ENCODE assay signal across 18 cellular contexts in the genomic region with DNA sequence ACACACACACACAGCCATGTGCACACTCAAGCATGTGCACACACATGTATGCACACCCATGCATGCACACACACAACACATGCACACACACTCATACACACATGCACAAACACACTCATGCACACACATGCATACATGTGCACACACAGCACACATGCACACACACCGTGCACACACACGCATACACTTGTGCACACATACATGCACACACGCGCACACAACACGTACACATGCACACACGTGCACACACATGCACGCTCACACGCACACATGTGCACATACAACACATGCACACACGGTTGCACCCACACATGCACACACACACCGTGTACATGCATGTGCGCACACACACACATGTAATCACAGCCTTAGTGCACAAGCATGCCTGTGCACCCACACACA.
A peak's percentile ranks its signal among the peaks of the same experiment; 100 is the strongest.
DNase-seq lines count a peak whose midpoint lies in the region; ATAC-seq and TF ChIP-seq lines count a peak whose summit lies in the region.
"Had no signal": no experiment of that assay in that cellular context is flagged by ENCODE, and none has a peak within 500 bp of the region (broad histone marks: within the 10 kb centered on the region; RNA-seq: fewer than 3 reads in every experiment).

No MANE protein-coding gene starts in this region.

- no peak overlapping the region for H3K9ac ChIP-seq in SK-N-SH
- peak overlapping the region; percentile 85 for H3K9ac ChIP-seq in neuronal stem cell (ENCODE audit: low read depth, low read length, poor library complexity)

- no peak overlapping the region for H4K8ac ChIP-seq in neuronal stem cell (ENCODE audit: low read depth, low read length)

- H3K27ac ChIP-seq in SK-N-SH (ENCODE audit: low read depth in 2 of 2, low read length in 1 of 2) (peak overlapping the region in 1 of 2 experiments; percentile 99; a peak in 2 of 4 replicates), RWPE1 (peak overlapping the region; percentile 97), neuronal stem cell (replicated peaks; ENCODE audit: low read length) (no peak overlapping the region), transverse colon (no peak overlapping the region)

- POLR2A ChIA-PET in SK-N-SH (lab: Yijun Ruan, JAX), result interaction anchor here (1.3 kb wide), 1 partner anchor 112 kb away, joined by 3 read pairs; no protein-coding TSS in a partner anchor
- POLR2A ChIA-PET in RWPE1 (lab: Yijun Ruan, JAX; ENCODE audit: low non-redundant PET), result interaction anchor here (0.6 kb wide), 1 partner anchor 11 kb away, joined by 4 read pairs; no protein-coding TSS in a partner anchor

- TF ChIP-seq POLR2A in transverse colon (IDR thresholded peaks at IDR 0.05), result no peak

- H3K4me3 Mint-ChIP-seq in glutamatergic neuron (ENCODE audit: unreplicated experiment), result no peak overlapping the region
- H3K4me3 Mint-ChIP-seq: CD8-positive, alpha-beta T cell had no signal

- no peak overlapping the region for H2BK120ac ChIP-seq in neuronal stem cell (ENCODE audit: low read depth, low read length)

- CTCF ChIA-PET in SK-N-SH (lab: Yijun Ruan, JAX), result interaction anchor here (1.2 to 8.5 kb wide), 4 partner anchors 12 to 233 kb away, joined by 3 to 51 read pairs (median 8); no protein-coding TSS in a partner anchor
- CTCF ChIA-PET in RWPE1 (lab: Yijun Ruan, JAX), result no interaction called here

- H3K36me3 ChIP-seq in SK-N-SH (replicated peaks in 1 of 2; ENCODE audit: control insufficient read depth in 1 of 2, insufficient read depth in 2 of 2, low read length in 1 of 2), result no peaks in the 10 kb centered on the region
- peaks cover 0 to 3% of the 10 kb centered on the region in 2 donors for H3K36me3 ChIP-seq in neuronal stem cell (replicated peaks in 1 of 2; ENCODE audit: control insufficient read depth in 2 of 2, insufficient read depth in 2 of 2, low read length in 2 of 2)
- H3K36me3 ChIP-seq in transverse colon, result no peaks in the 10 kb centered on the region
- H3K36me3 ChIP-seq: BE2C, MG63 had no signal

- no peaks in the 10 kb centered on the region for H3K9me2 ChIP-seq in SK-N-SH

- DNase-seq in SK-N-SH (no peak), RWPE1 (ENCODE audit: low spot score) (no peak), glutamatergic neuron (peak; percentile 11), neuronal stem cell (ENCODE audit: low spot score) (no peak), transverse colon (no peak), HPDE6-E6E7 (ENCODE audit: extremely low spot score) (no peak)
- DNase-seq: CD8-positive, alpha-beta T cell; DMS79; H7; MG63; NCI-H1105; NCI-H1694 treated with DMSO at 0.1 percent for 48 hours; NCI-H2107; NCI-H2227 treated with DMSO at 0.1 percent for 48 hours; NCI-H526 treated with DMSO at 0.1 percent for 48 hours had no signal

- H3K4me3 ChIP-seq in SK-N-SH (ENCODE audit: low read depth in 2 of 2, low read length in 1 of 2) (no peak overlapping the region), neuronal stem cell (ENCODE audit: low read length in 2 of 2) (peak overlapping the region in 1 of 2 donors; percentile 68), transverse colon (no peak overlapping the region)
- H3K4me3 ChIP-seq: MG63 had no signal

- 83% methylated on average over 11 of the region's 11 CpGs for WGBS in SK-N-SH (ENCODE audit: low lambda C conversion rate)
- WGBS in neuronal stem cell (ENCODE audit: extremely low coverage in 2 of 2, insufficient read length in 2 of 2, insufficient replicate concordance in 1 of 2), 2 donors, result no CpG with 5 or more reads among the region's 11 CpGs
- WGBS in transverse colon (ENCODE audit: low coverage in 1 of 2), 2 donors, result 86 to 100% methylated on average over 4 to 11 of the region's 11 CpGs

- no peaks in the 10 kb centered on the region for H3K79me1 ChIP-seq in neuronal stem cell (ENCODE audit: low read depth, low read length)

- no peak overlapping the region for H3K4me2 ChIP-seq in SK-N-SH
- H3K4me2 ChIP-seq in neuronal stem cell (ENCODE audit: insufficient read depth, low read length, poor library complexity, severe bottlenecking), result no peak overlapping the region

- H3K27me3 ChIP-seq in SK-N-SH (ENCODE audit: insufficient read depth), result no peaks in the 10 kb centered on the region
- no peaks in the 10 kb centered on the region for H3K27me3 ChIP-seq in neuronal stem cell (ENCODE audit: control insufficient read depth in 3 of 3, insufficient read depth in 3 of 3, low read depth in 1 of 3, low read length in 3 of 3)
- no peaks in the 10 kb centered on the region for H3K27me3 ChIP-seq in transverse colon
- H3K27me3 ChIP-seq: BE2C, MG63 had no signal

- H2AFZ ChIP-seq in SK-N-SH (ENCODE audit: low read depth) (no peak overlapping the region), neuronal stem cell (ENCODE audit: low read length) (no peak overlapping the region)

- H3K4me1 Mint-ChIP-seq in glutamatergic neuron (ENCODE audit: low read depth, unreplicated experiment), result peaks cover 40% of the 10 kb centered on the region

- H3K9me3 ChIP-seq in SK-N-SH (no peaks in the 10 kb centered on the region), neuronal stem cell (replicated peaks in 1 of 2; ENCODE audit: control insufficient read depth in 2 of 2, insufficient read depth in 1 of 2, low read depth in 1 of 2, low read length in 2 of 2) (peaks cover 0 to 5% of the 10 kb centered on the region in 2 donors), transverse colon (no peaks in the 10 kb centered on the region)
- H3K9me3 ChIP-seq: BE2C, MG63 had no signal

- H3K23ac ChIP-seq in neuronal stem cell (ENCODE audit: low read depth, low read length, poor library complexity), result peak overlapping the region; percentile 89

- peaks cover 13% of the 10 kb centered on the region for H3K27me3 Mint-ChIP-seq in glutamatergic neuron (ENCODE audit: unreplicated experiment)

- ATAC-seq in SK-N-SH treated with all-trans-retinoic acid at 6 μM for 48 hours (no peak), HG02973 (IDR thresholded peaks at IDR 0.05; ENCODE audit: unreplicated experiment) (no peak)
- ATAC-seq: CD8-positive, alpha-beta T cell had no signal

- in situ Hi-C loops in transverse colon (cut with MboI; ENCODE audit: low pct_ligation_motif_present in 1 of 4, low pct_unique_long_range_greater_than_20kb in 1 of 4, low sequenced_read_pairs in 3 of 4), result no loop called here

- peaks cover 4% of the 10 kb centered on the region for H3K36me3 Mint-ChIP-seq in glutamatergic neuron (ENCODE audit: unreplicated experiment)
- H3K36me3 Mint-ChIP-seq: CD8-positive, alpha-beta T cell had no signal

- peak overlapping the region; percentile 94 for H3K14ac ChIP-seq in neuronal stem cell (ENCODE audit: low read length)

- TF ChIP-seq CTCF in SK-N-SH (IDR thresholded peaks at IDR 0.05) (no peak), RWPE1 (conservative IDR thresholded peaks at IDR 0.05; ENCODE audit: low read depth) (no peak), glutamatergic neuron (IDR thresholded peaks at IDR 0.05; ENCODE audit: partially characterized antibody, unreplicated experiment) (no peak), transverse colon (IDR thresholded peaks at IDR 0.05) (no peak)

- H2AK5ac ChIP-seq in neuronal stem cell (ENCODE audit: low read depth, low read length), result peak overlapping the region; percentile 82

- TF ChIP-seq EP300 in SK-N-SH (IDR thresholded peaks at IDR 0.05; ENCODE audit: borderline replicate concordance in 1 of 2, low read depth in 1 of 2, low read length in 1 of 2), result no peak
- no peak for TF ChIP-seq EP300 in transverse colon (IDR thresholded peaks at IDR 0.05; ENCODE audit: low read depth)

- no peak overlapping the region for H2BK15ac ChIP-seq in neuronal stem cell (ENCODE audit: low read length)

- H2BK5ac ChIP-seq in neuronal stem cell (ENCODE audit: low read length), result no peak overlapping the region

- intact Hi-C loops in transverse colon (cut with DNase I; ENCODE audit: low total_unique reads), result no loop called here

- H3K4me1 ChIP-seq in SK-N-SH (ENCODE audit: control insufficient read depth in 1 of 2, insufficient read depth in 2 of 2, low read depth in 1 of 2, low read length in 1 of 2), result peaks cover 9 to 86% of the 10 kb centered on the region in 2 experiments; a peak in 3 of 4 replicates
- peaks cover 16 to 45% of the 10 kb centered on the region in 2 donors for H3K4me1 ChIP-seq in neuronal stem cell (ENCODE audit: control insufficient read depth in 2 of 2, insufficient read depth in 1 of 2, low read depth in 1 of 2, low read length in 2 of 2)
- peaks cover 11 to 36% (median 22%) of the 10 kb centered on the region in 4 donors for H3K4me1 ChIP-seq in transverse colon

- H4K91ac ChIP-seq in neuronal stem cell (ENCODE audit: low read depth, low read length, poor library complexity), result peak overlapping the region; percentile 7

- no peak overlapping the region for H3K4ac ChIP-seq in neuronal stem cell (ENCODE audit: low read length)

- H3F3A ChIP-seq in SK-N-SH (replicated peaks; ENCODE audit: insufficient read depth), result no peaks in the 10 kb centered on the region

- no peak for TF ChIP-seq RAD21 in SK-N-SH (IDR thresholded peaks at IDR 0.05; ENCODE audit: low read length)

- H2BK12ac ChIP-seq in neuronal stem cell (ENCODE audit: low read length), result peak overlapping the region; percentile 5

- H3K18ac ChIP-seq in neuronal stem cell (ENCODE audit: low read length), result peak overlapping the region; percentile 12

- H3K9me3 Mint-ChIP-seq in glutamatergic neuron (ENCODE audit: unreplicated experiment), result peaks cover 15% of the 10 kb centered on the region
- H3K9me3 Mint-ChIP-seq: CD8-positive, alpha-beta T cell had no signal

- H4K20me1 ChIP-seq in SK-N-SH (ENCODE audit: insufficient read depth), result no peaks in the 10 kb centered on the region

- no peaks in the 10 kb centered on the region for H3K79me2 ChIP-seq in SK-N-SH (ENCODE audit: insufficient read depth)

- H3K27ac Mint-ChIP-seq in glutamatergic neuron (ENCODE audit: unreplicated experiment), result no peak overlapping the region
- H3K27ac Mint-ChIP-seq: CD8-positive, alpha-beta T cell had no signal

TF ChIP-seq in SK-N-SH, 30 proteins besides CTCF, POLR2A, EP300 and RAD21:
- TF ChIP-seq MXI1 (IDR thresholded peaks at IDR 0.05; ENCODE audit: low read depth, low read length) (peak; percentile 42; the same call in 1 of the 2 replicates), RFX5 (IDR thresholded peaks at IDR 0.05; ENCODE audit: low read length) (no peak)

TF ChIP-seq in SK-N-SH treated with all-trans-retinoic acid at 6 μM for 48 hours, 23 proteins besides CTCF, POLR2A, EP300 and RAD21 (continues in another document):
- TF ChIP-seq, protein P1, sequence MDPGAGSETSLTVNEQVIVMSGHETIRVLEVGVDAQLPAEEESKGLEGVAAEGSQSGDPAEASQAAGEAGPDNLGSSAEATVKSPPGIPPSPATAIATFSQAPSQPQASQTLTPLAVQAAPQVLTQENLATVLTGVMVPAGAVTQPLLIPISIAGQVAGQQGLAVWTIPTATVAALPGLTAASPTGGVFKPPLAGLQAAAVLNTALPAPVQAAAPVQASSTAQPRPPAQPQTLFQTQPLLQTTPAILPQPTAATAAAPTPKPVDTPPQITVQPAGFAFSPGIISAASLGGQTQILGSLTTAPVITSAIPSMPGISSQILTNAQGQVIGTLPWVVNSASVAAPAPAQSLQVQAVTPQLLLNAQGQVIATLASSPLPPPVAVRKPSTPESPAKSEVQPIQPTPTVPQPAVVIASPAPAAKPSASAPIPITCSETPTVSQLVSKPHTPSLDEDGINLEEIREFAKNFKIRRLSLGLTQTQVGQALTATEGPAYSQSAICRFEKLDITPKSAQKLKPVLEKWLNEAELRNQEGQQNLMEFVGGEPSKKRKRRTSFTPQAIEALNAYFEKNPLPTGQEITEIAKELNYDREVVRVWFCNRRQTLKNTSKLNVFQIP (CRISPR knock-in tag; IDR thresholded peaks at IDR 0.05; ENCODE audit: borderline replicate concordance, low read depth), result no peak
- TF ChIP-seq TOX (CRISPR knock-in tag; IDR thresholded peaks at IDR 0.05; ENCODE audit: borderline replicate concordance), result no peak
